1 cellular context compared by ENCODE assay signal in genomic region chr1:58763214-58763613, GRCh38.
TF ChIP-seq lines count a peak whose summit lies in the region.

No MANE protein-coding gene starts in this region.

TF ChIP-seq in HepG2, 621 proteins besides CTCF, POLR2A, EP300 and RAD21 (continued from another document and continues in another):
- TF ChIP-seq ZNF318 (CRISPR knock-in tag; IDR thresholded peaks at IDR 0.05): no peak
- no peak for TF ChIP-seq BRD4 (CRISPR knock-in tag; IDR thresholded peaks at IDR 0.05)
- no peak for TF ChIP-seq LCORL (IDR thresholded peaks at IDR 0.05)
- TF ChIP-seq LCORL (CRISPR knock-in tag; IDR thresholded peaks at IDR 0.05): peak; percentile 58
- TF ChIP-seq EZH2 (conservative IDR thresholded peaks at IDR 0.05; ENCODE audit: low read depth, low read length): no peak
- TF ChIP-seq CEBPG (CRISPR knock-in tag; IDR thresholded peaks at IDR 0.05): no peak
- TF ChIP-seq ZNF12 (CRISPR knock-in tag; IDR thresholded peaks at IDR 0.05): no peak
- TF ChIP-seq POGZ (CRISPR knock-in tag; IDR thresholded peaks at IDR 0.05): peak; percentile 45; the same call in 1 of the 2 replicates
- TF ChIP-seq THAP8 (CRISPR knock-in tag; IDR thresholded peaks at IDR 0.05; ENCODE audit: borderline replicate concordance): no peak
- TF ChIP-seq SP5 (CRISPR knock-in tag; IDR thresholded peaks at IDR 0.05; ENCODE audit: borderline replicate concordance, low read depth): peak; percentile 60; the same call in 1 of the 2 replicates
- TF ChIP-seq NCOA2 (CRISPR knock-in tag; IDR thresholded peaks at IDR 0.05): peak; percentile 45; the same call in 1 of the 2 replicates
- TF ChIP-seq ZNF782 (CRISPR knock-in tag; IDR thresholded peaks at IDR 0.05; ENCODE audit: borderline replicate concordance): no peak
- peak; percentile 94 for TF ChIP-seq TEAD3 (CRISPR knock-in tag; optimal IDR thresholded peaks at IDR 0.05; ENCODE audit: borderline replicate concordance)
- TF ChIP-seq PAWR (CRISPR knock-in tag; IDR thresholded peaks at IDR 0.05; ENCODE audit: borderline replicate concordance): no peak
- no peak for TF ChIP-seq ZNF18 (CRISPR knock-in tag; IDR thresholded peaks at IDR 0.05; ENCODE audit: insufficient replicate concordance)
- TF ChIP-seq ZBTB7A (CRISPR knock-in tag; IDR thresholded peaks at IDR 0.05): no peak
- TF ChIP-seq ZNF564 (CRISPR knock-in tag; IDR thresholded peaks at IDR 0.05): no peak
- no peak for TF ChIP-seq RELA (CRISPR knock-in tag; IDR thresholded peaks at IDR 0.05)
- no peak for TF ChIP-seq ZNF687 (CRISPR knock-in tag; IDR thresholded peaks at IDR 0.05)
- TF ChIP-seq ZBTB43 (CRISPR knock-in tag; conservative IDR thresholded peaks at IDR 0.05): no peak
- peak; percentile 15; the same call in 1 of the 2 replicates for TF ChIP-seq ZNF607 (CRISPR knock-in tag; IDR thresholded peaks at IDR 0.05; ENCODE audit: borderline replicate concordance)
- TF ChIP-seq ZNF234 (CRISPR knock-in tag; conservative IDR thresholded peaks at IDR 0.05): no peak
- TF ChIP-seq ZNF143 (CRISPR knock-in tag; IDR thresholded peaks at IDR 0.05): no peak
- TF ChIP-seq ZNF7 (CRISPR knock-in tag; IDR thresholded peaks at IDR 0.05): no peak
- TF ChIP-seq ZNF768 (CRISPR knock-in tag; IDR thresholded peaks at IDR 0.05): no peak
- no peak for TF ChIP-seq KDM4B (CRISPR knock-in tag; IDR thresholded peaks at IDR 0.05)
- TF ChIP-seq MEIS2 (CRISPR knock-in tag; IDR thresholded peaks at IDR 0.05): no peak
- TF ChIP-seq ZNF441 (CRISPR knock-in tag; IDR thresholded peaks at IDR 0.05; ENCODE audit: borderline replicate concordance): no peak; the same call in 1 of the 2 replicates
- peak; percentile 89 for TF ChIP-seq MED1 (CRISPR knock-in tag; IDR thresholded peaks at IDR 0.05)
- TF ChIP-seq KMT2A (CRISPR knock-in tag; IDR thresholded peaks at IDR 0.05): no peak
- peak; percentile 46; the same call in 1 of the 2 replicates for TF ChIP-seq SOX13 (IDR thresholded peaks at IDR 0.05)
- TF ChIP-seq SOX13 (CRISPR knock-in tag; conservative IDR thresholded peaks at IDR 0.05 in 1 of 2, IDR thresholded peaks at IDR 0.05 in 1 of 2): peak in 1 of 2 experiments; percentile 75; a peak in 1 of 4 replicates
- no peak for TF ChIP-seq ZNF563 (CRISPR knock-in tag; IDR thresholded peaks at IDR 0.05)
- peak; percentile 46; the same call in 1 of the 2 replicates for TF ChIP-seq FOXO1 (CRISPR knock-in tag; IDR thresholded peaks at IDR 0.05)
- no peak for TF ChIP-seq ZBTB49 (CRISPR knock-in tag; IDR thresholded peaks at IDR 0.05; ENCODE audit: borderline replicate concordance)
- TF ChIP-seq ZFP37 (CRISPR knock-in tag; IDR thresholded peaks at IDR 0.05; ENCODE audit: borderline replicate concordance): no peak
- no peak for TF ChIP-seq ZNF556 (CRISPR knock-in tag; IDR thresholded peaks at IDR 0.05; ENCODE audit: borderline replicate concordance)
- no peak for TF ChIP-seq ZNF383 (CRISPR knock-in tag; IDR thresholded peaks at IDR 0.05; ENCODE audit: borderline replicate concordance)
- no peak for TF ChIP-seq PRMT3 (CRISPR knock-in tag; IDR thresholded peaks at IDR 0.05; ENCODE audit: borderline replicate concordance, low read depth)
- no peak for TF ChIP-seq ATF1 (CRISPR knock-in tag; IDR thresholded peaks at IDR 0.05)
- no peak for TF ChIP-seq ATF7-NPFF (CRISPR knock-in tag; IDR thresholded peaks at IDR 0.05; ENCODE audit: low read depth)
- no peak for TF ChIP-seq ZHX1 (CRISPR knock-in tag; IDR thresholded peaks at IDR 0.05; ENCODE audit: low read depth)
- no peak for TF ChIP-seq ZNF780A (CRISPR knock-in tag; IDR thresholded peaks at IDR 0.05)
- TF ChIP-seq ZNF562 (CRISPR knock-in tag; IDR thresholded peaks at IDR 0.05; ENCODE audit: borderline replicate concordance): no peak
